Comparison of ENCODE assay signal across 1 cellular context in the genomic region with DNA sequence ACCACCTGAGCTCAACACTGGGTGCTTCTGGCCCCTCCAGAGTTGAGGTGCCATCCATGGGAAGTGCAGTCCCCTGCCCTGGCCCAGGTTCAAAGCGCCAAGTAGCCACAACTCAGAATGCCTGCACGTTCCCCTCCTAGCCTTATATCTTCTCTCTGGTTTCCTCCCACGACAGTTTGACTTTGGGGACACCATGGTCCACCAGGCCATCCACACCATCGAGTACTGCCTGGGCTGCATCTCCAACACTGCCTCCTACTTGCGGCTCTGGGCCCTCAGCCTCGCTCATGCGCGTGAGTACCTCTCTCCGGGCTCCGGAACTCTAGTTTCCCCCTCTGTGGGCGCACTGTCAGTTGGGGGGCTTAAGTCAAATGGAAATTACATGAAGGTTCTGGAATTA.
A peak's percentile ranks its signal among the peaks of the same experiment; 100 is the strongest.
TF ChIP-seq lines count a peak whose summit lies in the region.

No MANE protein-coding gene starts in this region.

TF ChIP-seq in HepG2, 621 proteins besides CTCF, POLR2A, EP300 and RAD21:
- TF ChIP-seq, protein P1, sequence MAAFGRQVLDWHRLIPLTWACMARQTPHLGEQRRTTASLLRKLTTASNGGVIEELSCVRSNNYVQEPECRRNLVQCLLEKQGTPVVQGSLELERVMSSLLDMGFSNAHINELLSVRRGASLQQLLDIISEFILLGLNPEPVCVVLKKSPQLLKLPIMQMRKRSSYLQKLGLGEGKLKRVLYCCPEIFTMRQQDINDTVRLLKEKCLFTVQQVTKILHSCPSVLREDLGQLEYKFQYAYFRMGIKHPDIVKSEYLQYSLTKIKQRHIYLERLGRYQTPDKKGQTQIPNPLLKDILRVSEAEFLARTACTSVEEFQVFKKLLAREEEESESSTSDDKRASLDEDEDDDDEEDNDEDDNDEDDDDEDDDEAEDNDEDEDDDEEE (CRISPR knock-in tag; IDR thresholded peaks at IDR 0.05): no peak
- 0 out of 2 replicates have a peak, but pooled peaks have one; percentile 22 for TF ChIP-seq ZNF350 (CRISPR knock-in tag; IDR thresholded peaks at IDR 0.05; ENCODE audit: borderline replicate concordance, low read depth)
